26 cellular contexts compared by ENCODE assay signal in the genomic region with DNA sequence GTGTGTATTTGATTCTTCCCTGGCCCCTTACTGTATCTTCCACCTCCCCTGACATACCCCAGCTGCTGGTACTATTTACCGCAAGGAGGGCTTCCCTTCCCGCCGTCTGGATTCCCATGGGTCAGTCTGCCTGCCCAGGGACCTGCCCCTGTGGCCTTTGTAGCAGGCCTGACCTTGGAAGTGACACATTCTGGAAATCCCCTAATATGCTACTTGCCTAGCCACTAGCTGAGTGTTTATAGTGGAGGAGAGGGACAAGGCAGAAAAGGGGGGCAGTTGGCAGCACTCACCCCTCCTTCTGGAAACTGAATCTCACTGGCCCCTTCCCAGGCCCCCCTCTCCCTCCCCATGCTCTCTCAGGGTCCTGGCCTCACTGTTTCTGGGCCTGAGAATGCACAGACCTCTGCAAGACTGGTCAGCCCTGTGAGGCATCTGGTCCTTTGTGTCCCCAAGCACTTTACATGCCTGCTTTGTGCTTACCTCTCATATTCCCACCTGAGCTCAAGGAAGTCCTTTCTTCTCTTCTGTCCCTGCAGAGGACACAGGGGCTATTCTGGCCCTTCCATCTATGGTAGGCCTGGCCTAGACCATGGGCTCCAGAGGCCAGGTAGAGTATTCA. TPM values are rescaled to one million over a fixed set of nuclear protein-coding genes. Genes with fewer than 3 reads are reported as not detected.
DNase-seq lines count a peak whose midpoint lies in the region; ATAC-seq and TF ChIP-seq lines count a peak whose summit lies in the region.
"Had no signal": no experiment of that assay in that cellular context is flagged by ENCODE, and none has a peak within 500 bp of the region (broad histone marks: within the 10 kb centered on the region; RNA-seq: fewer than 3 reads in every experiment).

No MANE protein-coding gene starts in this region.

- 53% methylated on average over 3 of the region's 3 CpGs; no CpG with 5 or more reads in 1 of the 2 donors for WGBS in transverse colon (ENCODE audit: low coverage in 1 of 2), 2 donors

- no peak for ATAC-seq in GM21723 (IDR thresholded peaks at IDR 0.05; ENCODE audit: unreplicated experiment)
- ATAC-seq: gastrocnemius medialis had no signal

- H3K4me3 ChIP-seq in GM12865 (ENCODE audit: low read depth, low read length) (no peak overlapping the region), transverse colon (no peak overlapping the region)
- H3K4me3 ChIP-seq: ascending aorta, gastrocnemius medialis had no signal

- no peaks in the 10 kb centered on the region for H3K36me3 ChIP-seq in transverse colon
- H3K36me3 ChIP-seq: ascending aorta, gastrocnemius medialis had no signal

- H3K4me1 ChIP-seq in transverse colon = no peaks in the 10 kb centered on the region
- H3K4me1 ChIP-seq: ascending aorta had no signal

- TF ChIP-seq CTCF in GM12865 (IDR thresholded peaks at IDR 0.05; ENCODE audit: insufficient read depth, low read depth, low read length, missing control alignments) (no peak), transverse colon (IDR thresholded peaks at IDR 0.05) (no peak)

- peak; percentile 7 for DNase-seq in GM12865 (ENCODE audit: low read depth)
- peak; percentile 22 for DNase-seq in RPMI7951 (ENCODE audit: low read depth)
- DNase-seq in left kidney (ENCODE audit: low read depth, low spot score) = peak; percentile 29
- DNase-seq in renal cortical epithelial cell (ENCODE audit: low read depth) = peak; percentile 10
- DNase-seq in transverse colon = no peak
- no peak for DNase-seq in stimulated activated CD4-positive, alpha-beta T cell treated with anti-CD3 and anti-CD28 coated beads, Interleukin-2, amount 100 ng/mL, for 24 hours
- DNase-seq: activated CD4-positive, alpha-beta T cell treated with anti-CD3 and anti-CD28 coated beads, Interleukin-2, amount 10 ng/mL, durations not matched to agents 24 days and 14 days; CD4-positive, alpha-beta memory T cell; DMS153; effector CD4-positive, alpha-beta T cell; erythroblast; gastrocnemius medialis; HFFc6; NCI-H1092; NCI-H1930; NCI-H2227 treated with DMSO at 0.1 percent for 48 hours; NCI-H82; posterior cingulate gyrus had no signal

- no peaks in the 10 kb centered on the region for H3K27me3 ChIP-seq in transverse colon
- H3K27me3 ChIP-seq: ascending aorta, gastrocnemius medialis had no signal

- H3K27ac ChIP-seq in transverse colon = no peak overlapping the region
- H3K27ac ChIP-seq: ascending aorta, gastrocnemius medialis had no signal

- intact Hi-C loops in transverse colon (cut with DNase I; ENCODE audit: low total_unique reads) = no loop called here

- TF ChIP-seq POLR2A in transverse colon (IDR thresholded peaks at IDR 0.05) = no peak

- in situ Hi-C loops in transverse colon (cut with MboI; ENCODE audit: low pct_ligation_motif_present in 1 of 4, low pct_unique_long_range_greater_than_20kb in 1 of 4, low sequenced_read_pairs in 3 of 4) = no loop called here

- no peaks in the 10 kb centered on the region for H3K9me3 ChIP-seq in transverse colon
- H3K9me3 ChIP-seq: ascending aorta, gastrocnemius medialis had no signal

- TF ChIP-seq EP300 in transverse colon (IDR thresholded peaks at IDR 0.05; ENCODE audit: low read depth) = no peak

RNA-seq across cellular contexts. Expression of a gene that starts 8.2 kb away (rescaled TPM):
- not detected in 2 replicates for total RNA-seq in RPMI7951 (2014; rRNA removed; shearing (Covaris generic))
- total RNA-seq in renal cortical epithelial cell (not detected in 2 replicates), transverse colon (100 to 1,000 TPM in 1 of 4 donors, 10 to 100 TPM in 3; 45.4 to 123 (median 60.1) TPM)
- total RNA-seq: activated CD4-positive, alpha-beta T cell treated with anti-CD3 and anti-CD28 coated beads, Interleukin-2, amount 10 ng/mL, durations not matched to agents 24 days and 14 days; CD4-positive, alpha-beta memory T cell; HFFc6; LHCN-M2; mesothelial cell of epicardium; natural killer cell treated with Interleukin-12 subunit alpha and Interleukin-12 subunit beta and Interleukin-15 and Interleukin-18, amount 100 ng/mL, for 72 hours; OCI-LY7; T-helper 1 cell treated with Interleukin-12 subunit alpha and Interleukin-12 subunit beta and Interleukin-4 antibody, amounts not matched to agents 30 ng/mL and 1 ng/mL, for 36 hours; temporal lobe had no signal

RNA-seq across cellular contexts. Expression of a gene that starts 27.0 kb away (rescaled TPM):
- not detected in 2 replicates for total RNA-seq in RPMI7951 (2014; rRNA removed; shearing (Covaris generic))
- total RNA-seq in renal cortical epithelial cell (not detected in 2 replicates), transverse colon (not detected)
- total RNA-seq: activated CD4-positive, alpha-beta T cell treated with anti-CD3 and anti-CD28 coated beads, Interleukin-2, amount 10 ng/mL, durations not matched to agents 24 days and 14 days; CD4-positive, alpha-beta memory T cell; gastrocnemius medialis; HFFc6; LHCN-M2; mesothelial cell of epicardium; natural killer cell treated with Interleukin-12 subunit alpha and Interleukin-12 subunit beta and Interleukin-15 and Interleukin-18, amount 100 ng/mL, for 72 hours; OCI-LY7; T-helper 1 cell treated with Interleukin-12 subunit alpha and Interleukin-12 subunit beta and Interleukin-4 antibody, amounts not matched to agents 30 ng/mL and 1 ng/mL, for 36 hours; temporal lobe had no signal

RNA-seq across cellular contexts. Expression of a gene that starts 55.6 kb away (rescaled TPM):
- total RNA-seq in RPMI7951 (2014; rRNA removed; shearing (Covaris generic)) = not detected in 2 replicates
- not detected in 2 replicates for total RNA-seq in renal cortical epithelial cell
- not detected for total RNA-seq in transverse colon
- total RNA-seq: CD4-positive, alpha-beta memory T cell; LHCN-M2; mesothelial cell of epicardium; natural killer cell treated with Interleukin-12 subunit alpha and Interleukin-12 subunit beta and Interleukin-15 and Interleukin-18, amount 100 ng/mL, for 72 hours; T-helper 1 cell treated with Interleukin-12 subunit alpha and Interleukin-12 subunit beta and Interleukin-4 antibody, amounts not matched to agents 30 ng/mL and 1 ng/mL, for 36 hours had no signal

Comparison
In these comparisons a context has a peak if more than half of its experiments do, and no peak if none do; other contexts are left out.
1. DNase-seq: peak in GM12865 (single experiment), RPMI7951 (single experiment), left kidney (single experiment) and renal cortical epithelial cell (single experiment); none in transverse colon (single experiment) and stimulated activated CD4-positive, alpha-beta T cell treated with anti-CD3 and anti-CD28 coated beads, Interleukin-2, amount 100 ng/mL, for 24 hours (0 of 2).
2. RNA of a gene that starts 8.2 kb away (total RNA-seq): 45.4 to 123 TPM in transverse colon; not detected in RPMI7951 and not detected in renal cortical epithelial cell; every median in the first group is over 10 times any median in the second.